In the genomic region with DNA sequence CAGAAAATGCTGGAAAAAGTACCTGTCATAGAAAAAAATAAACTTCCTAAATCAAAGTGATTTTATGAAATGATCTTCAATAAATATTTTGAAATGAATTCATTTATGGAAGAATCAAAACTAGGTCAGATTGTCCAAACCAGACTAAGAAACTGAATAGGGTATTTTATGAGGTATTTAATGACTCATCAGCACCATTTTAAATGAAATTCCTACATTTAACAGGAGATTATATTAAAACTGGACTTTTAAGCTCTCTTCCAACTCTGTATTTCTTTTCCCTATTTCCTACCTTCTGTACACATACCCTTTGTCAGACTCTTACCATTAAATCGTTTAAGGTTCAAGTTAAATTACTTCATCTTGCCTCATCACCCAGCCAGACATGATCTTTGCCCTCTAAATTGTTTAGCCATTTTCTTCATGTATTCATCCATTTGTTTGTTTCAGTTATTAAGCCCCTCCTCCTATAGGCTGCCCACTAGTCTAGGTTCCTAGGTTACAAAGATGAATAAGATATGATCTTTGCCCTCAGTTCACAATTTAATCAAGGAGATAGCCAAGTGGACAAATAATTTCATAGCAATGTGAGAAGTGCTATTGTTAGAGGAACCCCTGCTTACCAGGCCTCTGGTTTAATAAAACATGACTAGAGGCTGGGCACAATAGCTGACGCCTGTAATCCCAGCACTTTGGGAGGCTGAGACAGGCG, we compare ENCODE assay signal across 32 cellular contexts. TPM values are rescaled to one million over a fixed set of nuclear protein-coding genes. Genes with fewer than 3 reads are reported as not detected.
A peak's percentile ranks its signal among the peaks of the same experiment; 100 is the strongest.
DNase-seq lines count a peak whose midpoint lies in the region; TF ChIP-seq lines count a peak whose summit lies in the region.
"Had no signal": no experiment of that assay in that cellular context is flagged by ENCODE, and none has a peak within 500 bp of the region (broad histone marks: within the 10 kb centered on the region; RNA-seq: fewer than 3 reads in every experiment).

No MANE protein-coding gene starts in this region.

- no peak overlapping the region for H3K9ac ChIP-seq in smooth muscle cell (ENCODE audit: low read depth)

- H3K9me3 ChIP-seq in smooth muscle cell (replicated peaks; ENCODE audit: low read depth): no peaks in the 10 kb centered on the region
- H3K9me3 ChIP-seq: heart right ventricle, neutrophil, Peyer's patch, thyroid gland, vagina had no signal

- peaks cover 4% of the 10 kb centered on the region for H3K4me1 ChIP-seq in smooth muscle cell (ENCODE audit: low read depth)
- H3K4me1 ChIP-seq: foreskin keratinocyte, thyroid gland, vagina had no signal

- H2AFZ ChIP-seq in smooth muscle cell (ENCODE audit: low read depth): no peak overlapping the region

- DNase-seq in NCI-H748 (lab: John Stamatoyannopoulos, UW; ENCODE audit: unreplicated experiment): peak; percentile 45
- no peak for DNase-seq in NCI-H748 treated with DMSO at 0.1 percent for 48 hours (lab: John Stamatoyannopoulos, UW)
- peak; percentile 93 for DNase-seq in NCI-H69 (lab: John Stamatoyannopoulos, UW)
- DNase-seq in fibroblast of villous mesenchyme (ENCODE audit: low read depth): peak; percentile 27
- no peak for DNase-seq in smooth muscle cell (lab: John Stamatoyannopoulos, UW; ENCODE audit: unreplicated experiment)
- DNase-seq in NCI-H1930 (lab: John Stamatoyannopoulos, UW): no peak
- DNase-seq in A172 (ENCODE audit: low spot score): no peak
- DNase-seq in GOT3 (lab: John Stamatoyannopoulos, UW): no peak
- DNase-seq: activated CD4-positive, alpha-beta T cell treated with anti-CD3 and anti-CD28 coated beads, Interleukin-2, amount 50 U/mL, for 48 hours; anterior cingulate cortex; CD8-positive, alpha-beta T cell; cortex of kidney; DMS153; effector memory CD8-positive, alpha-beta T cell; foreskin keratinocyte; heart right ventricle; KBM-7; NCI-H1436; NCI-H510A; Peyer's patch; SHP77 treated with DMSO at 0.1 percent for 48 hours; stimulated activated naive CD8-positive, alpha-beta T cell treated with anti-CD3 and anti-CD28 coated beads, Interleukin-15, amount 100 ng/mL, for 72 hours; SW 1271; thyroid gland had no signal

- WGBS in smooth muscle cell (ENCODE audit: low lambda C conversion rate): 74% methylated on average over 3 of the region's 3 CpGs

- H3K27ac ChIP-seq in smooth muscle cell (ENCODE audit: low read depth): peak overlapping the region; percentile 21
- H3K27ac ChIP-seq: 22Rv1, foreskin keratinocyte, heart right ventricle, neutrophil, thyroid gland, vagina had no signal

- H4K20me1 ChIP-seq in smooth muscle cell (ENCODE audit: low read depth): no peaks in the 10 kb centered on the region

- no peaks in the 10 kb centered on the region for H3K27me3 ChIP-seq in smooth muscle cell (ENCODE audit: low read depth)
- H3K27me3 ChIP-seq: foreskin keratinocyte, heart right ventricle, neutrophil, Peyer's patch, thyroid gland, vagina had no signal

- H3K4me2 ChIP-seq in smooth muscle cell: peak overlapping the region; percentile 35

- no peak for TF ChIP-seq CTCF in fibroblast of villous mesenchyme (IDR thresholded peaks at IDR 0.05; ENCODE audit: insufficient read depth, low read depth, low read length)
- no peak for TF ChIP-seq CTCF in smooth muscle cell (IDR thresholded peaks at IDR 0.05; ENCODE audit: borderline replicate concordance, insufficient read depth, poor library complexity, severe bottlenecking)

- no peak overlapping the region for H3K4me3 ChIP-seq in fibroblast of villous mesenchyme (ENCODE audit: low read depth, low read length)
- H3K4me3 ChIP-seq in smooth muscle cell: no peak overlapping the region
- H3K4me3 ChIP-seq: heart right ventricle, Peyer's patch, thyroid gland, vagina had no signal

- H3K36me3 ChIP-seq in smooth muscle cell (ENCODE audit: low read depth): no peaks in the 10 kb centered on the region
- H3K36me3 ChIP-seq: neutrophil, Peyer's patch, thyroid gland, vagina had no signal

- H3K79me2 ChIP-seq in smooth muscle cell (ENCODE audit: low read depth): no peaks in the 10 kb centered on the region

- peaks cover 8% of the 10 kb centered on the region for H3F3A ChIP-seq in smooth muscle cell (ENCODE audit: low read depth)

RNA-seq across cellular contexts. Expression of a gene that starts 25.0 kb away (rescaled TPM):
- 10.6 and 15.5 TPM in 2 replicates for total RNA-seq in fibroblast of villous mesenchyme
- 24.6 and 46.7 TPM in 2 replicates for total RNA-seq in smooth muscle cell
- 13.0 and 14.3 TPM in 2 replicates for polyA plus RNA-seq in smooth muscle cell
- total RNA-seq in A172 (2014; rRNA removed; shearing (Covaris generic)): 26.0 and 32.9 TPM in 2 replicates

RNA-seq across cellular contexts. Expression of a gene that starts 25.1 kb away (rescaled TPM):
- total RNA-seq in fibroblast of villous mesenchyme (36.7 and 42.3 TPM in 2 replicates), smooth muscle cell (34.5 and 37.3 TPM in 2 replicates)
- polyA plus RNA-seq in smooth muscle cell: 28.5 and 30.9 TPM in 2 replicates
- total RNA-seq in A172 (2014; rRNA removed; shearing (Covaris generic)): 68.7 and 107 TPM in 2 replicates

RNA-seq across cellular contexts. Expression of a gene that starts 30.7 kb away (rescaled TPM):
- total RNA-seq in fibroblast of villous mesenchyme (0.43 TPM in 1 of 2 replicates, not detected in the other), smooth muscle cell (not detected in 2 replicates)
- polyA plus RNA-seq in smooth muscle cell: 0.58 and 1.2 TPM in 2 replicates
- total RNA-seq in A172 (2014; rRNA removed; shearing (Covaris generic)): 1.5 TPM in 1 of 2 replicates, not detected in the other
- total RNA-seq: activated T-helper 17 cell treated with anti-CD3 and anti-CD28 coated beads, Interleukin-2, amount 50 U/mL, for 72 hours; bronchial epithelial cell; CD8-positive, alpha-beta T cell; foreskin keratinocyte; G401; Peyer's patch; pulmonary artery endothelial cell; thyroid gland; vagina had no signal
- polyA plus RNA-seq: esophagus, foreskin keratinocyte, heart right ventricle had no signal

RNA-seq across cellular contexts. Expression of a gene that starts 41.4 kb away (rescaled TPM):
- total RNA-seq in fibroblast of villous mesenchyme (9.0 and 15.1 TPM in 2 replicates), smooth muscle cell (4.4 and 5.5 TPM in 2 replicates)
- polyA plus RNA-seq in smooth muscle cell: 3.9 and 4.0 TPM in 2 replicates
- 17.0 and 19.8 TPM in 2 replicates for total RNA-seq in A172 (2014; rRNA removed; shearing (Covaris generic))

Comparison
In these comparisons a context has a peak if more than half of its experiments do, and no peak if none do; other contexts are left out.
1. DNase-seq: peak in NCI-H748 (single experiment), NCI-H69 (single experiment) and fibroblast of villous mesenchyme (single experiment); none in NCI-H748 treated with DMSO at 0.1 percent for 48 hours (single experiment), smooth muscle cell (single experiment), NCI-H1930 (0 of 2), A172 (single experiment) and GOT3 (single experiment).